ENCODE assay signal across 9 cellular contexts in genomic region chr3:9902372-9903237, GRCh38. TPM values are rescaled to one million over a fixed set of nuclear protein-coding genes. Genes with fewer than 3 reads are reported as not detected.
A peak's percentile ranks its signal among the peaks of the same experiment; 100 is the strongest.
DNase-seq lines count a peak whose midpoint lies in the region; ATAC-seq, FAIRE-seq and TF ChIP-seq lines count a peak whose summit lies in the region.
"Had no signal": no experiment of that assay in that cellular context is flagged by ENCODE, and none has a peak within 500 bp of the region (broad histone marks: within the 10 kb centered on the region; RNA-seq: fewer than 3 reads in every experiment).

A gene with protein sequence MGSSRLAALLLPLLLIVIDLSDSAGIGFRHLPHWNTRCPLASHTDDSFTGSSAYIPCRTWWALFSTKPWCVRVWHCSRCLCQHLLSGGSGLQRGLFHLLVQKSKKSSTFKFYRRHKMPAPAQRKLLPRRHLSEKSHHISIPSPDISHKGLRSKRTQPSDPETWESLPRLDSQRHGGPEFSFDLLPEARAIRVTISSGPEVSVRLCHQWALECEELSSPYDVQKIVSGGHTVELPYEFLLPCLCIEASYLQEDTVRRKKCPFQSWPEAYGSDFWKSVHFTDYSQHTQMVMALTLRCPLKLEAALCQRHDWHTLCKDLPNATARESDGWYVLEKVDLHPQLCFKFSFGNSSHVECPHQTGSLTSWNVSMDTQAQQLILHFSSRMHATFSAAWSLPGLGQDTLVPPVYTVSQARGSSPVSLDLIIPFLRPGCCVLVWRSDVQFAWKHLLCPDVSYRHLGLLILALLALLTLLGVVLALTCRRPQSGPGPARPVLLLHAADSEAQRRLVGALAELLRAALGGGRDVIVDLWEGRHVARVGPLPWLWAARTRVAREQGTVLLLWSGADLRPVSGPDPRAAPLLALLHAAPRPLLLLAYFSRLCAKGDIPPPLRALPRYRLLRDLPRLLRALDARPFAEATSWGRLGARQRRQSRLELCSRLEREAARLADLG (plus strand): TSS chr3:9902848. CDS start chr3:9902933, 85 bp downstream.

- no peak within 1 kb of the TSS for H3K9ac ChIP-seq in GM12878 (ENCODE audit: control insufficient read depth, insufficient read depth, low read length)

- RAD21 ChIA-PET in GM12878 (lab: Charles Lee; ENCODE audit: unreplicated experiment), result interaction anchor here (0.9 kb wide), 1 partner anchor 18 kb away, joined by 3 read pairs; no protein-coding TSS in a partner anchor

- SMC1A ChIA-PET in GM12878 (lab: Charles Lee; ENCODE audit: uncharacterized antibody, unreplicated experiment), result interaction anchor here (1.1 to 2.0 kb wide), 2 partner anchors 8 to 13 kb away, joined by 7 read pairs; no protein-coding TSS in a partner anchor

- H3K27ac ChIP-seq in GM12878 (ENCODE audit: control insufficient read depth, insufficient read depth), result no peak within 1 kb of the TSS; the same call in 1 of the 2 replicates
- peak within 1 kb of the TSS in 2 of 3 donors; percentile 7 to 29 for H3K27ac ChIP-seq in right lobe of liver
- peak within 1 kb of the TSS; percentile 79 to 94 (median 86) for H3K27ac ChIP-seq in transverse colon

- no peak for TF ChIP-seq CTCF in GM12878 (IDR thresholded peaks at IDR 0.05 in 2 of 3, conservative IDR thresholded peaks at IDR 0.05 in 1 of 3; ENCODE audit: control insufficient read depth in 2 of 3, extremely low read depth in 1 of 3, insufficient read depth in 1 of 3, low read depth in 3 of 3, low read length in 3 of 3)
- TF ChIP-seq CTCF in right lobe of liver (IDR thresholded peaks at IDR 0.05), result no peak
- no peak for TF ChIP-seq CTCF in transverse colon (IDR thresholded peaks at IDR 0.05)

- H3K4me1 Mint-ChIP-seq in activated T-cell treated with anti-CD3 and anti-CD28 coated beads, Interleukin-2, amount 50 U/mL, for 4 hours (ENCODE audit: low read depth), result peaks cover 36% of the 10 kb centered on the region

- no peak for TF ChIP-seq EP300 in GM12878 (IDR thresholded peaks at IDR 0.05; ENCODE audit: borderline replicate concordance in 1 of 2, control insufficient read depth in 1 of 2, low read depth in 2 of 2, low read length in 2 of 2)
- TF ChIP-seq EP300 in transverse colon (IDR thresholded peaks at IDR 0.05; ENCODE audit: low read depth), result no peak

- TF ChIP-seq RAD21 in GM12878 (IDR thresholded peaks at IDR 0.05; ENCODE audit: insufficient read depth, low read depth, low read length), result no peak

- H3K9me3 ChIP-seq in GM12878 (replicated peaks; ENCODE audit: control insufficient read depth, insufficient read depth, low read length) (no peaks in the 10 kb centered on the region), right lobe of liver (no peaks in the 10 kb centered on the region), transverse colon (no peaks in the 10 kb centered on the region)

- CTCF ChIA-PET in GM12878 (lab: Yijun Ruan, JAX), result interaction anchor here (1.6 kb wide), 1 partner anchor 29 kb away, joined by 7 read pairs; no protein-coding TSS in a partner anchor

- H2AFZ ChIP-seq in GM12878 (ENCODE audit: control insufficient read depth, low read depth, low read length), result peak within 1 kb of the TSS; percentile 48

- H3K4me1 ChIP-seq in GM12878 (ENCODE audit: control insufficient read depth, insufficient read depth, low read length) (peaks cover 8% of the 10 kb centered on the region), right lobe of liver (peaks cover 0 to 34% (median 12%) of the 10 kb centered on the region in 4 donors), transverse colon (peaks cover 8 to 42% (median 35%) of the 10 kb centered on the region in 4 donors)

- peak; percentile 41 to 74 for ATAC-seq in activated T-cell treated with anti-CD3 and anti-CD28 coated beads, Interleukin-2, amount 50 U/mL, for 4 hours
- peak; percentile 10; the same call in 1 of the 3 replicates for ATAC-seq in GM12878
- ATAC-seq in right lobe of liver, result peak; percentile 17 to 68 (median 44)
- no peak for ATAC-seq in GM21526 (IDR thresholded peaks at IDR 0.05; ENCODE audit: low FRiP score, unreplicated experiment)

- in situ Hi-C loops in GM12878 (cut with MboI), result no loop called here
- in situ Hi-C loops in transverse colon (cut with MboI; ENCODE audit: low pct_ligation_motif_present in 1 of 4, low pct_unique_long_range_greater_than_20kb in 1 of 4, low sequenced_read_pairs in 3 of 4), result no loop called here

- H3K27me3 ChIP-seq in GM12878 (replicated peaks in 1 of 2; ENCODE audit: control insufficient read depth in 2 of 2, insufficient read depth in 2 of 2, low read length in 1 of 2), result no peaks in the 10 kb centered on the region
- no peaks in the 10 kb centered on the region for H3K27me3 ChIP-seq in right lobe of liver
- H3K27me3 ChIP-seq in transverse colon, result no peaks in the 10 kb centered on the region

- BruUV-seq in GM12878 (replicated peaks; lab: Mats Ljungman, UMichigan), result no TSS peak

- DNase-seq in activated T-cell treated with anti-CD3 and anti-CD28 coated beads, Interleukin-2, amount 50 U/mL, for 4 hours, result no peak
- no peak for DNase-seq in activated T-cell treated with anti-CD3 and anti-CD28 coated beads, Interleukin-2, amount 50 U/mL, for 1 hour
- no peak for DNase-seq in GM12878 (ENCODE audit: low read depth, low spot score)
- peak in 2 of 3 donors; percentile 71 to 78 for DNase-seq in right lobe of liver
- peak; percentile 82 for DNase-seq in transverse colon
- DNase-seq in DMS53 (lab: John Stamatoyannopoulos, UW), result no peak
- no peak for DNase-seq in NCI-H446 treated with DMSO at 0.1 percent for 48 hours (lab: John Stamatoyannopoulos, UW)

- no peaks in the 10 kb centered on the region for H3K27me3 Mint-ChIP-seq in activated T-cell treated with anti-CD3 and anti-CD28 coated beads, Interleukin-2, amount 50 U/mL, for 4 hours (ENCODE audit: low read depth)

- H3K4me2 ChIP-seq in GM12878 (ENCODE audit: control insufficient read depth, insufficient read depth), result no peak within 1 kb of the TSS

- no peaks in the 10 kb centered on the region for H3K9me3 Mint-ChIP-seq in activated T-cell treated with anti-CD3 and anti-CD28 coated beads, Interleukin-2, amount 50 U/mL, for 4 hours

- TF ChIP-seq POLR2A in GM12878 (IDR thresholded peaks at IDR 0.05; ENCODE audit: low read depth, low read length) (no peak), right lobe of liver (IDR thresholded peaks at IDR 0.05) (no peak), transverse colon (IDR thresholded peaks at IDR 0.05) (peak; percentile 78)

- intact Hi-C loops in GM12878 (cut with micrococcal nuclease; ENCODE audit: unreplicated experiment) (no loop called here), right lobe of liver (cut with DNase I) (no loop called here), transverse colon (cut with DNase I; ENCODE audit: low total_unique reads) (no loop called here)

- POLR2A ChIA-PET in GM12878 (lab: Charles Lee), result interaction anchor here (0.6 to 2.8 kb wide), 6 partner anchors 9 to 73 kb away, joined by 3 to 9 read pairs (median 4); partner anchors contain the start of gene CIDEC

- no peak for FAIRE-seq in GM12878 (lab: Jason Lieb, UNC)
- FAIRE-seq: G401.6 had no signal

- WGBS in GM12878 (ENCODE audit: insufficient coverage, insufficient replicate concordance, low lambda C conversion rate, missing lambda C conversion rate), result 66% methylated on average over 13 of the region's 13 CpGs
- 44% methylated on average over 1 of the region's 13 CpGs for WGBS in right lobe of liver (ENCODE audit: insufficient coverage, low coverage, low lambda C conversion rate, missing lambda C conversion rate)
- 35% methylated on average over 8 of the region's 13 CpGs; no CpG with 5 or more reads in 1 of the 2 donors for WGBS in transverse colon (ENCODE audit: low coverage in 1 of 2), 2 donors

- no peaks in the 10 kb centered on the region for H3K36me3 Mint-ChIP-seq in activated T-cell treated with anti-CD3 and anti-CD28 coated beads, Interleukin-2, amount 50 U/mL, for 4 hours (ENCODE audit: insufficient read depth)

- H3K4me3 ChIP-seq in GM12878 (no peak within 1 kb of the TSS), right lobe of liver (peak within 1 kb of the TSS in 1 of 3 donors; percentile 13), transverse colon (peak within 1 kb of the TSS; percentile 3 to 55 (median 36))

- H3K36me3 ChIP-seq in GM12878 (ENCODE audit: control insufficient read depth in 2 of 2, insufficient read depth in 2 of 2, low read length in 1 of 2) (no peaks in the 10 kb centered on the region; a peak in 1 of 4 replicates), right lobe of liver (no peaks in the 10 kb centered on the region), transverse colon (peaks cover 0 to 6% (median 0%) of the 10 kb centered on the region in 4 donors)

- H3K79me2 ChIP-seq in GM12878 (ENCODE audit: control insufficient read depth, insufficient read depth, low read length), result no peaks in the 10 kb centered on the region

- peak within 1 kb of the TSS; percentile 53 for H3K4me3 Mint-ChIP-seq in activated T-cell treated with anti-CD3 and anti-CD28 coated beads, Interleukin-2, amount 50 U/mL, for 4 hours

- no peaks in the 10 kb centered on the region for H4K20me1 ChIP-seq in GM12878 (ENCODE audit: control insufficient read depth, insufficient read depth)

RNA-seq across cellular contexts. Expression of the gene that starts here (rescaled TPM):
- under 1 TPM; 0.47 to 0.73 (median 0.61) TPM for total RNA-seq in activated T-cell treated with anti-CD3 and anti-CD28 coated beads, Interleukin-2, amount 50 U/mL, for 4 hours
- 0.69 TPM in 1 of 2 replicates, not detected in the other for total RNA-seq in GM12878 (2013; cell fraction: nucleolus; rRNA removed)
- total RNA-seq in GM12878 (2014; rRNA removed), result 0.05 and 0.17 TPM in 2 replicates
- total RNA-seq in GM12878 (2014; rRNA removed; fragmentation: Illumina TruSeq; extraction: Trizol), result 0.04 and 0.46 TPM in 2 replicates
- total RNA-seq in GM12878 (2021), result 0.37 and 0.51 TPM in 2 replicates
- 0.12 TPM for polyA plus RNA-seq in GM12878 (2011; ENCODE audit: low read depth)
- polyA plus RNA-seq in GM12878 (2011; rRNA removed), result 0.18 and 0.29 TPM in 2 replicates
- 0.06 and 0.22 TPM in 2 replicates for polyA plus RNA-seq in GM12878 (2011; cell fraction: cytosol; rRNA removed)
- 0.99 TPM in 2 replicates for polyA plus RNA-seq in GM12878 (2011; cell fraction: nucleus; rRNA removed)
- 0.17 and 0.39 TPM in 2 replicates for polyA plus RNA-seq in GM12878 (2012)
- 0.06 and 0.13 TPM in 2 replicates for polyA plus RNA-seq in GM12878 (2014; fragmentation: Illumina TruSeq; extraction: Trizol)
- under 1 TPM in 1 of 2 experiments, not detected in 1; 0.05 TPM for polyA plus RNA-seq in GM12878 (2014; fragmentation: Nextera tagmentation; extraction: Ambion mirVana)
- polyA plus RNA-seq in GM12878 (2014; rRNA removed), result 0.04 and 0.08 TPM in 2 replicates
- under 1 TPM in 1 of 2 experiments, not detected in 1; 0.21 TPM for polyA plus RNA-seq in GM12878 (2016; fragmentation: Nextera tagmentation; extraction: Ambion mirVana)
- polyA minus RNA-seq in GM12878 (2011; rRNA and poly(A)+ RNA removed), result not detected in 2 replicates
- polyA minus RNA-seq in GM12878 (2011; cell fraction: cytosol; rRNA and poly(A)+ RNA removed), result not detected in 2 replicates
- 0.12 and 0.77 TPM in 2 replicates for polyA minus RNA-seq in GM12878 (2011; cell fraction: nucleus; rRNA and poly(A)+ RNA removed)
- 1 to 10 TPM; 1.1 to 4.6 (median 2.2) TPM for total RNA-seq in right lobe of liver
- 100 to 1,000 TPM in 2 of 4 donors, 10 to 100 TPM in 2; 81.5 to 178 (median 108) TPM for total RNA-seq in transverse colon

Comparison
In these comparisons a context has a peak if more than half of its experiments do, and no peak if none do; other contexts are left out.
1. RNA of the gene that starts here (total RNA-seq): 81.5 to 178 TPM in transverse colon; 1.1 to 4.6 TPM in right lobe of liver, 0.47 to 0.73 TPM in activated T-cell treated with anti-CD3 and anti-CD28 coated beads, Interleukin-2, amount 50 U/mL, for 4 hours and 0.04 to 0.69 TPM in GM12878; every median in the first group is over 10 times any median in the second.
2. Peak in ATAC-seq in activated T-cell treated with anti-CD3 and anti-CD28 coated beads, Interleukin-2, amount 50 U/mL, for 4 hours; RNA of the gene not detected or under 1 TPM.
3. Peak in ATAC-seq in GM12878; RNA of the gene not detected or under 1 TPM.
4. DNase-seq: peak in right lobe of liver (2 of 3) and transverse colon (single experiment); none in activated T-cell treated with anti-CD3 and anti-CD28 coated beads, Interleukin-2, amount 50 U/mL, for 4 hours (single experiment), activated T-cell treated with anti-CD3 and anti-CD28 coated beads, Interleukin-2, amount 50 U/mL, for 1 hour (single experiment), GM12878 (single experiment), DMS53 (single experiment) and NCI-H446 treated with DMSO at 0.1 percent for 48 hours (single experiment).